In the genomic region with DNA sequence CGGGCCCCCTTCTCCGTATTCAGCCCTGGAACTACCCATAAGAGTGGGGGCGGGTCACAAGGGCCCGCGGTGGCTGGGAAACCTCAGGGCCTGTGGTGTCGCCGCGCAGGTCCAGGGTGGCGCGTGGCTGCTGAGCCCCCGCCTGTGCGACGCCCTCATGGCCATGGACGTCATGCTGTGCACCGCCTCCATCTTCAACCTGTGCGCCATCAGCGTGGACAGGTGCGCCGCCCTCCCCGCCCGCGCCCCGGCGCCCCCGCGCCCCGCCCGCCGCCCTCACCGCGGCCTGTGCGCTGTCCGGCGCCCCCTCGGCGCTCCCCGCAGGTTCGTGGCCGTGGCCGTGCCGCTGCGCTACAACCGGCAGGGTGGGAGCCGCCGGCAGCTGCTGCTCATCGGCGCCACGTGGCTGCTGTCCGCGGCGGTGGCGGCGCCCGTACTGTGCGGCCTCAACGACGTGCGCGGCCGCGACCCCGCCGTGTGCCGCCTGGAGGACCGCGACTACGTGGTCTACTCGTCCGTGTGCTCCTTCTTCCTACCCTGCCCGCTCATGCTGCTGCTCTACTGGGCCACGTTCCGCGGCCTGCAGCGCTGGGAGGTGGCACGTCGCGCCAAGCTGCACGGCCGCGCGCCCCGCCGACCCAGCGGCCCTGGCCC, we compare ENCODE assay signal across 1 cellular context.
TF ChIP-seq lines count a peak whose summit lies in the region.

No MANE protein-coding gene starts in this region.

TF ChIP-seq in WTC11, 78 proteins besides CTCF, POLR2A, EP300 and RAD21 (continued from another document):
- TF ChIP-seq ESRRA (CRISPR knock-in tag; IDR thresholded peaks at IDR 0.05; ENCODE audit: borderline replicate concordance) (no peak), TEAD4 (CRISPR knock-in tag; IDR thresholded peaks at IDR 0.05) (no peak), FOXP1 (CRISPR knock-in tag; IDR thresholded peaks at IDR 0.05; ENCODE audit: borderline replicate concordance) (0 out of 2 replicates have a peak, but pooled peaks have one; percentile 8), SMAD3 (CRISPR knock-in tag; IDR thresholded peaks at IDR 0.05; ENCODE audit: borderline replicate concordance) (no peak), NR3C1 (CRISPR knock-in tag; conservative IDR thresholded peaks at IDR 0.05; ENCODE audit: low read depth) (no peak), IRF2 (CRISPR knock-in tag; IDR thresholded peaks at IDR 0.05; ENCODE audit: borderline replicate concordance, low read depth) (no peak), MXD4 (CRISPR knock-in tag; IDR thresholded peaks at IDR 0.05; ENCODE audit: borderline replicate concordance) (no peak)
- TF ChIP-seq, protein P1, sequence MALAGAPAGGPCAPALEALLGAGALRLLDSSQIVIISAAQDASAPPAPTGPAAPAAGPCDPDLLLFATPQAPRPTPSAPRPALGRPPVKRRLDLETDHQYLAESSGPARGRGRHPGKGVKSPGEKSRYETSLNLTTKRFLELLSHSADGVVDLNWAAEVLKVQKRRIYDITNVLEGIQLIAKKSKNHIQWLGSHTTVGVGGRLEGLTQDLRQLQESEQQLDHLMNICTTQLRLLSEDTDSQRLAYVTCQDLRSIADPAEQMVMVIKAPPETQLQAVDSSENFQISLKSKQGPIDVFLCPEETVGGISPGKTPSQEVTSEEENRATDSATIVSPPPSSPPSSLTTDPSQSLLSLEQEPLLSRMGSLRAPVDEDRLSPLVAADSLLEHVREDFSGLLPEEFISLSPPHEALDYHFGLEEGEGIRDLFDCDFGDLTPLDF (CRISPR knock-in tag; IDR thresholded peaks at IDR 0.05): no peak
- TF ChIP-seq, protein P2, sequence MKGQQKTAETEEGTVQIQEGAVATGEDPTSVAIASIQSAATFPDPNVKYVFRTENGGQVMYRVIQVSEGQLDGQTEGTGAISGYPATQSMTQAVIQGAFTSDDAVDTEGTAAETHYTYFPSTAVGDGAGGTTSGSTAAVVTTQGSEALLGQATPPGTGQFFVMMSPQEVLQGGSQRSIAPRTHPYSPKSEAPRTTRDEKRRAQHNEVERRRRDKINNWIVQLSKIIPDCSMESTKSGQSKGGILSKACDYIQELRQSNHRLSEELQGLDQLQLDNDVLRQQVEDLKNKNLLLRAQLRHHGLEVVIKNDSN (CRISPR knock-in tag; IDR thresholded peaks at IDR 0.05): no peak
- TF ChIP-seq, protein P3, sequence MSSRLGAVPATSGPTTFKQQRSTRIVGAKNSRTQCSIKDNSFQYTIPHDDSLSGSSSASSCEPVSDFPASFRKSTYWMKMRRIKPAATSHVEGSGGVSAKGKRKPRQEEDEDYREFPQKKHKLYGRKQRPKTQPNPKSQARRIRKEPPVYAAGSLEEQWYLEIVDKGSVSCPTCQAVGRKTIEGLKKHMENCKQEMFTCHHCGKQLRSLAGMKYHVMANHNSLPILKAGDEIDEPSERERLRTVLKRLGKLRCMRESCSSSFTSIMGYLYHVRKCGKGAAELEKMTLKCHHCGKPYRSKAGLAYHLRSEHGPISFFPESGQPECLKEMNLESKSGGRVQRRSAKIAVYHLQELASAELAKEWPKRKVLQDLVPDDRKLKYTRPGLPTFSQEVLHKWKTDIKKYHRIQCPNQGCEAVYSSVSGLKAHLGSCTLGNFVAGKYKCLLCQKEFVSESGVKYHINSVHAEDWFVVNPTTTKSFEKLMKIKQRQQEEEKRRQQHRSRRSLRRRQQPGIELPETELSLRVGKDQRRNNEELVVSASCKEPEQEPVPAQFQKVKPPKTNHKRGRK (CRISPR knock-in tag; IDR thresholded peaks at IDR 0.05; ENCODE audit: borderline replicate concordance): no peak
- TF ChIP-seq, protein P4, sequence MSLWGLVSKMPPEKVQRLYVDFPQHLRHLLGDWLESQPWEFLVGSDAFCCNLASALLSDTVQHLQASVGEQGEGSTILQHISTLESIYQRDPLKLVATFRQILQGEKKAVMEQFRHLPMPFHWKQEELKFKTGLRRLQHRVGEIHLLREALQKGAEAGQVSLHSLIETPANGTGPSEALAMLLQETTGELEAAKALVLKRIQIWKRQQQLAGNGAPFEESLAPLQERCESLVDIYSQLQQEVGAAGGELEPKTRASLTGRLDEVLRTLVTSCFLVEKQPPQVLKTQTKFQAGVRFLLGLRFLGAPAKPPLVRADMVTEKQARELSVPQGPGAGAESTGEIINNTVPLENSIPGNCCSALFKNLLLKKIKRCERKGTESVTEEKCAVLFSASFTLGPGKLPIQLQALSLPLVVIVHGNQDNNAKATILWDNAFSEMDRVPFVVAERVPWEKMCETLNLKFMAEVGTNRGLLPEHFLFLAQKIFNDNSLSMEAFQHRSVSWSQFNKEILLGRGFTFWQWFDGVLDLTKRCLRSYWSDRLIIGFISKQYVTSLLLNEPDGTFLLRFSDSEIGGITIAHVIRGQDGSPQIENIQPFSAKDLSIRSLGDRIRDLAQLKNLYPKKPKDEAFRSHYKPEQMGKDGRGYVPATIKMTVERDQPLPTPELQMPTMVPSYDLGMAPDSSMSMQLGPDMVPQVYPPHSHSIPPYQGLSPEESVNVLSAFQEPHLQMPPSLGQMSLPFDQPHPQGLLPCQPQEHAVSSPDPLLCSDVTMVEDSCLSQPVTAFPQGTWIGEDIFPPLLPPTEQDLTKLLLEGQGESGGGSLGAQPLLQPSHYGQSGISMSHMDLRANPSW (CRISPR knock-in tag; conservative IDR thresholded peaks at IDR 0.05; ENCODE audit: low read depth): no peak
- TF ChIP-seq, protein P5, sequence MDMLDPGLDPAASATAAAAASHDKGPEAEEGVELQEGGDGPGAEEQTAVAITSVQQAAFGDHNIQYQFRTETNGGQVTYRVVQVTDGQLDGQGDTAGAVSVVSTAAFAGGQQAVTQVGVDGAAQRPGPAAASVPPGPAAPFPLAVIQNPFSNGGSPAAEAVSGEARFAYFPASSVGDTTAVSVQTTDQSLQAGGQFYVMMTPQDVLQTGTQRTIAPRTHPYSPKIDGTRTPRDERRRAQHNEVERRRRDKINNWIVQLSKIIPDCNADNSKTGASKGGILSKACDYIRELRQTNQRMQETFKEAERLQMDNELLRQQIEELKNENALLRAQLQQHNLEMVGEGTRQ (CRISPR knock-in tag; IDR thresholded peaks at IDR 0.05): no peak; the same call in 1 of the 2 replicates
- TF ChIP-seq, protein P6, sequence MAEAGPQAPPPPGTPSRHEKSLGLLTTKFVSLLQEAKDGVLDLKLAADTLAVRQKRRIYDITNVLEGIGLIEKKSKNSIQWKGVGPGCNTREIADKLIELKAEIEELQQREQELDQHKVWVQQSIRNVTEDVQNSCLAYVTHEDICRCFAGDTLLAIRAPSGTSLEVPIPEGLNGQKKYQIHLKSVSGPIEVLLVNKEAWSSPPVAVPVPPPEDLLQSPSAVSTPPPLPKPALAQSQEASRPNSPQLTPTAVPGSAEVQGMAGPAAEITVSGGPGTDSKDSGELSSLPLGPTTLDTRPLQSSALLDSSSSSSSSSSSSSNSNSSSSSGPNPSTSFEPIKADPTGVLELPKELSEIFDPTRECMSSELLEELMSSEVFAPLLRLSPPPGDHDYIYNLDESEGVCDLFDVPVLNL (CRISPR knock-in tag; IDR thresholded peaks at IDR 0.05; ENCODE audit: borderline replicate concordance, low read depth): no peak
- TF ChIP-seq, protein P7, sequence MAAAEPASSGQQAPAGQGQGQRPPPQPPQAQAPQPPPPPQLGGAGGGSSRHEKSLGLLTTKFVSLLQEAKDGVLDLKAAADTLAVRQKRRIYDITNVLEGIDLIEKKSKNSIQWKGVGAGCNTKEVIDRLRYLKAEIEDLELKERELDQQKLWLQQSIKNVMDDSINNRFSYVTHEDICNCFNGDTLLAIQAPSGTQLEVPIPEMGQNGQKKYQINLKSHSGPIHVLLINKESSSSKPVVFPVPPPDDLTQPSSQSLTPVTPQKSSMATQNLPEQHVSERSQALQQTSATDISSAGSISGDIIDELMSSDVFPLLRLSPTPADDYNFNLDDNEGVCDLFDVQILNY (CRISPR knock-in tag; IDR thresholded peaks at IDR 0.05): no peak
- TF ChIP-seq, protein P8, sequence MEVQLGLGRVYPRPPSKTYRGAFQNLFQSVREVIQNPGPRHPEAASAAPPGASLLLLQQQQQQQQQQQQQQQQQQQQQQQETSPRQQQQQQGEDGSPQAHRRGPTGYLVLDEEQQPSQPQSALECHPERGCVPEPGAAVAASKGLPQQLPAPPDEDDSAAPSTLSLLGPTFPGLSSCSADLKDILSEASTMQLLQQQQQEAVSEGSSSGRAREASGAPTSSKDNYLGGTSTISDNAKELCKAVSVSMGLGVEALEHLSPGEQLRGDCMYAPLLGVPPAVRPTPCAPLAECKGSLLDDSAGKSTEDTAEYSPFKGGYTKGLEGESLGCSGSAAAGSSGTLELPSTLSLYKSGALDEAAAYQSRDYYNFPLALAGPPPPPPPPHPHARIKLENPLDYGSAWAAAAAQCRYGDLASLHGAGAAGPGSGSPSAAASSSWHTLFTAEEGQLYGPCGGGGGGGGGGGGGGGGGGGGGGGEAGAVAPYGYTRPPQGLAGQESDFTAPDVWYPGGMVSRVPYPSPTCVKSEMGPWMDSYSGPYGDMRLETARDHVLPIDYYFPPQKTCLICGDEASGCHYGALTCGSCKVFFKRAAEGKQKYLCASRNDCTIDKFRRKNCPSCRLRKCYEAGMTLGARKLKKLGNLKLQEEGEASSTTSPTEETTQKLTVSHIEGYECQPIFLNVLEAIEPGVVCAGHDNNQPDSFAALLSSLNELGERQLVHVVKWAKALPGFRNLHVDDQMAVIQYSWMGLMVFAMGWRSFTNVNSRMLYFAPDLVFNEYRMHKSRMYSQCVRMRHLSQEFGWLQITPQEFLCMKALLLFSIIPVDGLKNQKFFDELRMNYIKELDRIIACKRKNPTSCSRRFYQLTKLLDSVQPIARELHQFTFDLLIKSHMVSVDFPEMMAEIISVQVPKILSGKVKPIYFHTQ (CRISPR knock-in tag; IDR thresholded peaks at IDR 0.05): no peak
